In genomic region chr2:239372835-239373234, GRCh38 we compare ENCODE assay signal across 19 cellular contexts. TPM values are rescaled to one million over a fixed set of nuclear protein-coding genes. Genes with fewer than 3 reads are reported as not detected.
DNase-seq lines count a peak whose midpoint lies in the region; ATAC-seq and TF ChIP-seq lines count a peak whose summit lies in the region.
"Had no signal": no experiment of that assay in that cellular context is flagged by ENCODE, and none has a peak within 500 bp of the region (broad histone marks: within the 10 kb centered on the region; RNA-seq: fewer than 3 reads in every experiment).

No MANE protein-coding gene starts in this region.

- no peaks in the 10 kb centered on the region for H3K9me3 ChIP-seq in heart right ventricle
- H3K9me3 ChIP-seq in lower lobe of right lung, result no peaks in the 10 kb centered on the region
- no peaks in the 10 kb centered on the region for H3K9me3 ChIP-seq in spleen

- H3K27me3 ChIP-seq in heart right ventricle, result no peaks in the 10 kb centered on the region
- no peaks in the 10 kb centered on the region for H3K27me3 ChIP-seq in lower lobe of right lung (ENCODE audit: low read depth)
- no peaks in the 10 kb centered on the region for H3K27me3 ChIP-seq in spleen (replicated peaks in 1 of 7)

- intact Hi-C loops in cardiac septum (cut with DNase I) (no loop called here), heart right ventricle (cut with DNase I) (no loop called here), lower lobe of right lung (cut with DNase I) (no loop called here), spleen (cut with DNase I; ENCODE audit: low total_unique reads) (no loop called here)

- H3K4me3 ChIP-seq in heart right ventricle (no peak overlapping the region), lower lobe of right lung (no peak overlapping the region), spleen (no peak overlapping the region)
- H3K4me3 ChIP-seq: GM12878 had no signal

- ATAC-seq in heart right ventricle (no peak), lower lobe of right lung (no peak), GM18867 (IDR thresholded peaks at IDR 0.05; ENCODE audit: unreplicated experiment) (no peak)
- ATAC-seq: GM12878, PC-3 had no signal

- H3K36me3 ChIP-seq in heart right ventricle (peaks cover 0 to 20% (median 0%) of the 10 kb centered on the region in 9 donors), lower lobe of right lung (peaks cover 10% of the 10 kb centered on the region), spleen (peaks cover 0 to 40% (median 4%) of the 10 kb centered on the region in 6 donors)

- no peak for TF ChIP-seq POLR2A in spleen (IDR thresholded peaks at IDR 0.05)

- H3K4me1 ChIP-seq in heart right ventricle (peaks cover 0 to 17% (median 0%) of the 10 kb centered on the region in 9 donors), lower lobe of right lung (peaks cover 4% of the 10 kb centered on the region), spleen (peaks cover 11 to 32% (median 23%) of the 10 kb centered on the region in 6 donors)

- TF ChIP-seq CTCF in heart right ventricle (IDR thresholded peaks at IDR 0.05) (no peak), lower lobe of right lung (IDR thresholded peaks at IDR 0.05) (no peak), spleen (IDR thresholded peaks at IDR 0.05 in 8 of 11, conservative IDR thresholded peaks at IDR 0.05 in 3 of 11) (no peak)

- peak; percentile 36 for DNase-seq in cardiac septum (ENCODE audit: low spot score)
- no peak for DNase-seq in heart right ventricle
- DNase-seq in lower lobe of right lung, result peak; percentile 23
- peak; percentile 61 for DNase-seq in spleen
- DNase-seq in COR-L47 (lab: John Stamatoyannopoulos, UW), result no peak
- DNase-seq in GM19238 (ENCODE audit: insufficient read length, low spot score), result no peak
- DNase-seq: CD4-positive, CD25-positive, alpha-beta regulatory T cell; DMS79 treated with DMSO at 0.1 percent for 48 hours; H9; HFFc6; KBM-7; NCI-H1092; NCI-H2029 treated with DMSO at 0.1 percent for 48 hours; NCI-H524 treated with DMSO at 0.1 percent for 48 hours; PC-3; Right ventricle myocardium superior had no signal

- 88 to 93% methylated on average over 13 of the region's 13 CpGs for WGBS in heart right ventricle, 2 donors
- WGBS in spleen, 5 donors, result 88 to 96% (median 91%) methylated on average over 13 of the region's 13 CpGs

- H3K27ac ChIP-seq in heart right ventricle (no peak overlapping the region), angular gyrus (ENCODE audit: low read depth, low read length) (peak overlapping the region; percentile 32), lower lobe of right lung (no peak overlapping the region), spleen (no peak overlapping the region)

RNA-seq across cellular contexts. Expression of gene HDAC4, which starts 28.0 kb away (rescaled TPM):
- total RNA-seq in cardiac septum, result 34.4 TPM
- total RNA-seq in heart right ventricle, result 10 to 100 TPM; 18.8 to 40.0 (median 27.2) TPM
- 10 to 100 TPM in 1 of 2 donors, 1 to 10 TPM in 1; 3.7 to 14.9 TPM for polyA plus RNA-seq in heart right ventricle
- 44.9 TPM for total RNA-seq in lower lobe of right lung
- total RNA-seq in spleen, result 100 to 1,000 TPM in 2 of 7 donors, 10 to 100 TPM in 5; 58.0 to 122 (median 79.4) TPM
- 10 to 100 TPM in 1 of 3 donors, 1 to 10 TPM in 2; 3.2 to 10.1 (median 3.8) TPM for polyA plus RNA-seq in spleen

Comparison
In these comparisons a context has a peak if more than half of its experiments do, and no peak if none do; other contexts are left out.
1. DNase-seq: peak in cardiac septum (single experiment), lower lobe of right lung (single experiment) and spleen (single experiment); none in heart right ventricle (0 of 2), COR-L47 (single experiment) and GM19238 (single experiment).